ENCODE assay signal across 8 cellular contexts in the genomic region with DNA sequence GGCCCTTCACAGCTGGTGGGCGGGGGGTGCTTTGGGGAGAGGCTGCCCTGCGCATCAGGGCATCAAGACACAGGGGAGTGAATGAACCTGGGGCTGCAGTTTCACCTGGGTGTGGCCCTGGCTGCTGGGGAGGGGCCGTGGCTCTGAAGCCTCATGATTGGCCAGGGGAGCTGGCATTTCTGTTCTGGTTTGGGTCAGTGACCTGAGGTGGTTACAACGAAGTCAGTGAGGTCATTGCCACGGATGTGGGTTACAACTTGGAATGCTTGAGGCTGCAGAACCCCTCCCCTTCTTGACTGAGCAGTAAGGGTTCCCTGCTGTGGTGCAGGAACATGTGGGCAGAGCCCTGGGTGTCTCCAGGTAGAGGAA. TPM values are rescaled to one million over a fixed set of nuclear protein-coding genes. Genes with fewer than 3 reads are reported as not detected.
DNase-seq lines count a peak whose midpoint lies in the region; ATAC-seq and TF ChIP-seq lines count a peak whose summit lies in the region.

No MANE protein-coding gene starts in this region.

- peak overlapping the region; percentile 95 for H3K27ac Mint-ChIP-seq in activated CD8-positive, alpha-beta T cell treated with anti-CD3 and anti-CD28 coated beads, Interleukin-2, amount 10 ng/mL, durations not matched to agents 7 days and 5 days

- CTCF ChIA-PET in activated CD8-positive, alpha-beta T cell treated with anti-CD3 and anti-CD28 coated beads, Interleukin-2, amount 10 ng/mL, durations not matched to agents 7 days and 5 days (lab: Charles Lee) = interaction anchor here (1.0 to 2.0 kb wide), 4 partner anchors 9 to 55 kb away, joined by 3 to 8 read pairs (median 6); partner anchors contain the start of genes OPRL1 and RGS19

- H3K4me3 ChIP-seq in liver (ENCODE audit: low read depth in 1 of 3, low read length in 3 of 3) = no peak overlapping the region

- no peak overlapping the region for H3K9ac ChIP-seq in liver (ENCODE audit: low read depth in 1 of 2, low read length in 2 of 2)

- H3K4me1 ChIP-seq in liver (ENCODE audit: control insufficient read depth in 4 of 4, insufficient read depth in 4 of 4, low read length in 3 of 4) = peaks cover 27 to 65% (median 54%) of the 10 kb centered on the region in 4 donors

- no peaks in the 10 kb centered on the region for H3K27me3 ChIP-seq in liver (ENCODE audit: control insufficient read depth in 4 of 4, insufficient read depth in 4 of 4, low read length in 3 of 4)

- peak; percentile 57 for ATAC-seq in activated CD8-positive, alpha-beta T cell treated with anti-CD3 and anti-CD28 coated beads, Interleukin-2, amount 10 ng/mL, durations not matched to agents 7 days and 5 days

- POLR2A ChIA-PET in activated CD8-positive, alpha-beta T cell treated with anti-CD3 and anti-CD28 coated beads, Interleukin-2, amount 10 ng/mL, durations not matched to agents 7 days and 5 days (lab: Charles Lee) = interaction anchor here (0.7 to 2.6 kb wide), 5 partner anchors 9 to 85 kb away, joined by 3 to 11 read pairs (median 5); partner anchors contain the start of genes OPRL1, PRPF6 and RGS19

- no peak for TF ChIP-seq CTCF in liver (IDR thresholded peaks at IDR 0.05; ENCODE audit: low read depth, low read length, missing input control)

- DNase-seq in activated T-cell treated with anti-CD3 and anti-CD28 coated beads for 48 hours (ENCODE audit: low read depth) (peak; percentile 61), activated T-cell treated with anti-CD3 and anti-CD28 coated beads for 4 hours (no peak), Kasumi-1 (lab: John Stamatoyannopoulos, UW) (no peak), NCI-H128 (lab: John Stamatoyannopoulos, UW; ENCODE audit: unreplicated experiment) (no peak), NCI-H2227 (lab: John Stamatoyannopoulos, UW; ENCODE audit: unreplicated experiment) (no peak)
- DNase-seq in activated CD8-positive, alpha-beta T cell treated with anti-CD3 and anti-CD28 coated beads, Interleukin-2, amount 10 ng/mL, durations not matched to agents 7 days and 5 days = peak; percentile 89

- WGBS in liver = 18% methylated on average over 5 of the region's 5 CpGs

- H3K36me3 ChIP-seq in liver (ENCODE audit: control insufficient read depth in 4 of 4, insufficient read depth in 3 of 4, low read depth in 1 of 4, low read length in 3 of 4) = no peaks in the 10 kb centered on the region

- peak overlapping the region; percentile 59 for H3K4me3 Mint-ChIP-seq in activated CD8-positive, alpha-beta T cell treated with anti-CD3 and anti-CD28 coated beads, Interleukin-2, amount 10 ng/mL, durations not matched to agents 7 days and 5 days

- no peak for TF ChIP-seq RAD21 in Ishikawa (IDR thresholded peaks at IDR 0.05; ENCODE audit: low read depth)
- TF ChIP-seq RAD21 in liver (IDR thresholded peaks at IDR 0.05) = no peak

- H3K4me1 Mint-ChIP-seq in activated CD8-positive, alpha-beta T cell treated with anti-CD3 and anti-CD28 coated beads, Interleukin-2, amount 10 ng/mL, durations not matched to agents 7 days and 5 days (ENCODE audit: low read depth) = peaks cover 65% of the 10 kb centered on the region

- no peaks in the 10 kb centered on the region for H3K9me3 Mint-ChIP-seq in activated CD8-positive, alpha-beta T cell treated with anti-CD3 and anti-CD28 coated beads, Interleukin-2, amount 10 ng/mL, durations not matched to agents 7 days and 5 days (ENCODE audit: insufficient read depth)

- H3K36me3 Mint-ChIP-seq in activated CD8-positive, alpha-beta T cell treated with anti-CD3 and anti-CD28 coated beads, Interleukin-2, amount 10 ng/mL, durations not matched to agents 7 days and 5 days (ENCODE audit: low read depth) = peaks cover 3% of the 10 kb centered on the region

- TF ChIP-seq EP300 in Ishikawa (IDR thresholded peaks at IDR 0.05; ENCODE audit: borderline replicate concordance) = 0 out of 2 replicates have a peak, but pooled peaks have one; percentile 34

- H3K27ac ChIP-seq in liver (ENCODE audit: low read depth in 1 of 2, low read length in 2 of 2) = peak overlapping the region; percentile 44 to 55

- no peaks in the 10 kb centered on the region for H3K27me3 Mint-ChIP-seq in activated CD8-positive, alpha-beta T cell treated with anti-CD3 and anti-CD28 coated beads, Interleukin-2, amount 10 ng/mL, durations not matched to agents 7 days and 5 days (ENCODE audit: low read depth)

- no peaks in the 10 kb centered on the region for H3K9me3 ChIP-seq in liver (ENCODE audit: control insufficient read depth in 4 of 4, low read length in 3 of 4)

TF ChIP-seq in Ishikawa, 13 proteins besides CTCF, POLR2A, EP300 and RAD21 (continues in another document):
- TF ChIP-seq YY1 (IDR thresholded peaks at IDR 0.05; ENCODE audit: low read depth) = 0 out of 2 replicates have a peak, but pooled peaks have one; percentile 8
- TF ChIP-seq, protein P1, sequence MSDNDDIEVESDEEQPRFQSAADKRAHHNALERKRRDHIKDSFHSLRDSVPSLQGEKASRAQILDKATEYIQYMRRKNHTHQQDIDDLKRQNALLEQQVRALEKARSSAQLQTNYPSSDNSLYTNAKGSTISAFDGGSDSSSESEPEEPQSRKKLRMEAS (IDR thresholded peaks at IDR 0.05) = peak; percentile 66
- no peak; the same call in 1 of the 2 replicates for TF ChIP-seq ZBTB7A (IDR thresholded peaks at IDR 0.05; ENCODE audit: low read depth)

TF ChIP-seq in liver, 16 proteins besides CTCF, POLR2A, EP300 and RAD21:
- TF ChIP-seq FOXA2 (IDR thresholded peaks at IDR 0.05) (no peak), SP1 (IDR thresholded peaks at IDR 0.05) (peak; percentile 86), HNF4A (conservative IDR thresholded peaks at IDR 0.05) (peak; percentile 36 to 65), RXRA (IDR thresholded peaks at IDR 0.05) (peak; percentile 99), EGR1 (IDR thresholded peaks at IDR 0.05; ENCODE audit: low read depth in 2 of 2) (no peak), HNF4G (IDR thresholded peaks at IDR 0.05) (no peak), JUND (IDR thresholded peaks at IDR 0.05) (peak; percentile 70 to 76), TAF1 (conservative IDR thresholded peaks at IDR 0.05) (no peak)
- TF ChIP-seq, protein P1 (IDR thresholded peaks at IDR 0.05) = no peak

RNA-seq across cellular contexts. Expression of gene TCEA2, which starts 3.0 kb away (rescaled TPM):
- total RNA-seq in activated CD8-positive, alpha-beta T cell treated with anti-CD3 and anti-CD28 coated beads, Interleukin-2, amount 10 ng/mL, durations not matched to agents 7 days and 5 days = 10 to 100 TPM; 49.6 to 55.3 TPM
- 1 to 10 TPM; 4.6 to 6.4 TPM for total RNA-seq in liver
- 10 to 100 TPM; 17.2 to 22.6 TPM for polyA plus RNA-seq in liver

RNA-seq across cellular contexts. Expression of gene RGS19, which starts 13.4 kb away (rescaled TPM):
- 100 to 1,000 TPM; 130 to 135 TPM for total RNA-seq in activated CD8-positive, alpha-beta T cell treated with anti-CD3 and anti-CD28 coated beads, Interleukin-2, amount 10 ng/mL, durations not matched to agents 7 days and 5 days
- 10 to 100 TPM in 1 of 2 donors, 1 to 10 TPM in 1; 6.7 to 12.9 TPM for total RNA-seq in liver
- 1 to 10 TPM; 4.9 to 5.9 TPM for polyA plus RNA-seq in liver

RNA-seq across cellular contexts. Expression of gene OPRL1, which starts 13.9 kb away (rescaled TPM):
- 1 to 10 TPM; 1.5 to 2.0 TPM for total RNA-seq in activated CD8-positive, alpha-beta T cell treated with anti-CD3 and anti-CD28 coated beads, Interleukin-2, amount 10 ng/mL, durations not matched to agents 7 days and 5 days
- under 1 TPM; 0.42 to 0.79 TPM for total RNA-seq in liver
- under 1 TPM; 0.04 to 0.28 TPM for polyA plus RNA-seq in liver

RNA-seq across cellular contexts. Expression of gene SOX18, which starts 16.5 kb away (rescaled TPM):
- under 1 TPM; 0.13 to 0.21 TPM for total RNA-seq in activated CD8-positive, alpha-beta T cell treated with anti-CD3 and anti-CD28 coated beads, Interleukin-2, amount 10 ng/mL, durations not matched to agents 7 days and 5 days
- 1 to 10 TPM; 2.1 to 3.1 TPM for total RNA-seq in liver
- polyA plus RNA-seq in liver = 1 to 10 TPM; 1.1 to 5.8 TPM

RNA-seq across cellular contexts. Expression of gene LKAAEAR1, which starts 18.2 kb away (rescaled TPM):
- under 1 TPM; 0.34 to 0.61 TPM for total RNA-seq in activated CD8-positive, alpha-beta T cell treated with anti-CD3 and anti-CD28 coated beads, Interleukin-2, amount 10 ng/mL, durations not matched to agents 7 days and 5 days
- total RNA-seq in liver = not detected
- under 1 TPM in 1 of 2 donors, not detected in 1; 0.08 TPM for polyA plus RNA-seq in liver

Comparison
In these comparisons a context has a peak if more than half of its experiments do, and no peak if none do; other contexts are left out.
1. DNase-seq: peak in activated T-cell treated with anti-CD3 and anti-CD28 coated beads for 48 hours (single experiment) and activated CD8-positive, alpha-beta T cell treated with anti-CD3 and anti-CD28 coated beads, Interleukin-2, amount 10 ng/mL, durations not matched to agents 7 days and 5 days (single experiment); none in activated T-cell treated with anti-CD3 and anti-CD28 coated beads for 4 hours (single experiment), Kasumi-1 (0 of 2), NCI-H128 (single experiment) and NCI-H2227 (single experiment).
2. RNA of gene TCEA2, which starts 3.0 kb away (total RNA-seq): 49.6 to 55.3 TPM in activated CD8-positive, alpha-beta T cell treated with anti-CD3 and anti-CD28 coated beads, Interleukin-2, amount 10 ng/mL, durations not matched to agents 7 days and 5 days; 4.6 to 6.4 TPM in liver; every median in the first group is over 4 times any median in the second.
3. RNA of gene RGS19, which starts 13.4 kb away (total RNA-seq): 130 to 135 TPM in activated CD8-positive, alpha-beta T cell treated with anti-CD3 and anti-CD28 coated beads, Interleukin-2, amount 10 ng/mL, durations not matched to agents 7 days and 5 days; 6.7 to 12.9 TPM in liver; every median in the first group is over 4 times any median in the second.